In genomic region chr13:23697772-23698313, GRCh38 we compare ENCODE assay signal across 1 cellular context.
TF ChIP-seq lines count a peak whose summit lies in the region.

No MANE protein-coding gene starts in this region.

TF ChIP-seq in GM12878, 131 proteins besides CTCF, POLR2A, EP300 and RAD21 (continued from another document):
- TF ChIP-seq NKRF (conservative IDR thresholded peaks at IDR 0.05) (no peak), RUNX3 (IDR thresholded peaks at IDR 0.05; ENCODE audit: low read length) (peak; percentile 52; the same call in 1 of the 2 replicates), IKZF2 (IDR thresholded peaks at IDR 0.05) (no peak), ZNF384 (IDR thresholded peaks at IDR 0.05; ENCODE audit: borderline replicate concordance, low read depth, low read length) (no peak), MAX (IDR thresholded peaks at IDR 0.05; ENCODE audit: low read depth, low read length) (no peak), ZNF622 (IDR thresholded peaks at IDR 0.05) (no peak), SRF (IDR thresholded peaks at IDR 0.05; ENCODE audit: low read depth in 2 of 2, low read length in 2 of 2) (no peak), TCF7 (IDR thresholded peaks at IDR 0.05; ENCODE audit: borderline replicate concordance) (0 out of 2 replicates have a peak, but pooled peaks have one; percentile 58), MTA2 (IDR thresholded peaks at IDR 0.05; ENCODE audit: low read depth) (no peak), MYB (IDR thresholded peaks at IDR 0.05; ENCODE audit: borderline replicate concordance, low read depth, low read length) (no peak)
